In genomic region chr1:179229214-179230140, GRCh38 we compare ENCODE assay signal across 8 cellular contexts. TPM values are rescaled to one million over a fixed set of nuclear protein-coding genes. Genes with fewer than 3 reads are reported as not detected.
DNase-seq lines count a peak whose midpoint lies in the region; ATAC-seq and TF ChIP-seq lines count a peak whose summit lies in the region.

TSS of gene ABL2 (minus strand) at chr1:179229677. CDS start at chr1:179229397, 280 bp downstream.

- H3K4me3 ChIP-seq in mucosa of stomach (ENCODE audit: low read length): no peak within 1 kb of the TSS

- no peaks in the 10 kb centered on the region for H3K36me3 Mint-ChIP-seq in endothelial cell (ENCODE audit: low read depth, unreplicated experiment)

- H3K9me3 Mint-ChIP-seq in endothelial cell (ENCODE audit: unreplicated experiment): no peaks in the 10 kb centered on the region

- DNase-seq in 8988T: peak; percentile 75
- peak; percentile 93 to 99 for DNase-seq in NCI-H526 (lab: John Stamatoyannopoulos, UW)
- peak; percentile 65 for DNase-seq in activated CD8-positive, alpha-beta memory T cell treated with anti-CD3 and anti-CD28 coated beads, Interleukin-2, amount 50 U/mL, for 4 hours
- DNase-seq in endothelial cell (ENCODE audit: low spot score): peak; percentile 53
- DNase-seq in stimulated activated CD8-positive, alpha-beta memory T cell treated with anti-CD3 and anti-CD28 coated beads, Interleukin-7, amount 100 ng/mL, for 4 hours (ENCODE audit: low read depth in 2 of 2): peak; percentile 39 to 54

- no peak for TF ChIP-seq CTCF in endothelial cell (IDR thresholded peaks at IDR 0.05; ENCODE audit: unreplicated experiment)

- H3K4me3 Mint-ChIP-seq in endothelial cell (ENCODE audit: unreplicated experiment): peak within 1 kb of the TSS; percentile 98

- ATAC-seq in GM18505 (IDR thresholded peaks at IDR 0.05; ENCODE audit: unreplicated experiment) (peak; percentile 51), HG03064 (IDR thresholded peaks at IDR 0.05; ENCODE audit: low read depth, unreplicated experiment) (peak; percentile 55)

- peak; percentile 41 for TF ChIP-seq POLR2A in GM18505 (IDR thresholded peaks at IDR 0.05; ENCODE audit: borderline replicate concordance, extremely low read depth, insufficient read depth, insufficient read length)

- peak within 1 kb of the TSS; percentile 82 for H3K9ac ChIP-seq in mucosa of stomach (ENCODE audit: low read length)

- no peaks in the 10 kb centered on the region for H3K36me3 ChIP-seq in mucosa of stomach (ENCODE audit: control insufficient read depth, insufficient read depth, low read length)

- peaks cover 5% of the 10 kb centered on the region for H3K4me1 ChIP-seq in mucosa of stomach (ENCODE audit: control insufficient read depth, insufficient read depth, low read length)

- peak within 1 kb of the TSS; percentile 72 for H3K27ac Mint-ChIP-seq in endothelial cell (ENCODE audit: unreplicated experiment)

- peaks cover 8% of the 10 kb centered on the region for H3K4me1 Mint-ChIP-seq in endothelial cell (ENCODE audit: unreplicated experiment)

- no peaks in the 10 kb centered on the region for H3K27me3 Mint-ChIP-seq in endothelial cell (ENCODE audit: unreplicated experiment)

- H3K27me3 ChIP-seq in mucosa of stomach (ENCODE audit: control insufficient read depth, insufficient read depth, low read length): no peaks in the 10 kb centered on the region

- H3K9me3 ChIP-seq in mucosa of stomach (ENCODE audit: control insufficient read depth, low read length): no peaks in the 10 kb centered on the region

RNA-seq across cellular contexts. Expression of gene ABL2, which starts in this region (rescaled TPM):
- total RNA-seq in endothelial cell (ENCODE audit: unreplicated experiment): 160 TPM
